ENCODE assay signal across 8 cellular contexts in the genomic region with DNA sequence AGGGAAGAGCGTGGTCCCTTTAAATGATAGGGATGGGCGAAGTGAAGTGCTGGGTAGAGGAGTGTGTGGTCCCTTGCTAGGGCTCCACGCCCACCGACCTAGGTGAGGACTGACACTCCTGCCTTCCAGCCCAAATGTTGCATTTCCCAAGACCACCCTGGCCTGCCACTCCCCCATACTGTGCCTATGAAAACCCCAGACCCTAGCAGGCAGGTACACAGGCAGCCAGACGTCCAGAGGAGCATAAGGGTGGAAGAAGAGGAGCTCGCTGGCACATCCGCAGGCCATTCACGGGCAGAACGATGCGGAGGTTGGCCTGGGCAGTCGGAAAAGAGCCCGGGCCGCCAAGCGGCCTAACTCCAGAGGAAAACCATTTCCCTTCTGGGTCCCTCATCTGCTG. TPM values are rescaled to one million over a fixed set of nuclear protein-coding genes. Genes with fewer than 3 reads are reported as not detected.
A peak's percentile ranks its signal among the peaks of the same experiment; 100 is the strongest.
DNase-seq lines count a peak whose midpoint lies in the region; ATAC-seq and TF ChIP-seq lines count a peak whose summit lies in the region.

No MANE protein-coding gene starts in this region.

- H3K36me3 Mint-ChIP-seq in T-helper 1 cell treated with Interleukin-12 subunit alpha and Interleukin-12 subunit beta and Interleukin-4 antibody, amounts not matched to agents 30 μg/mL and 1 μg/mL, for 36 hours (ENCODE audit: low read depth) = peaks cover 6% of the 10 kb centered on the region
- H3K36me3 Mint-ChIP-seq in WTC11 = no peaks in the 10 kb centered on the region
- H3K36me3 Mint-ChIP-seq in stimulated activated memory B cell treated with anti-CD40 and anti-IgM and Interleukin-4, amounts not matched to agents 10 μg/mL and 1 μg/mL and 100 μg/mL, for 72 hours = no peaks in the 10 kb centered on the region

- peak; percentile 44 for ATAC-seq in WTC11
- ATAC-seq in stimulated activated memory B cell treated with anti-CD40 and anti-IgM and Interleukin-4, amounts not matched to agents 10 μg/mL and 1 μg/mL and 100 μg/mL, for 72 hours = no peak
- no peak for ATAC-seq in HG03039 (IDR thresholded peaks at IDR 0.05; ENCODE audit: unreplicated experiment)

- H3K27me3 ChIP-seq in iPS-15b (ENCODE audit: control insufficient read depth, insufficient read depth, low read length) = no peaks in the 10 kb centered on the region

- POLR2A ChIA-PET in WTC11 (lab: Charles Lee) = interaction anchor here (1.5 kb wide), 1 partner anchor 100 kb away, joined by 6 read pairs; no protein-coding TSS in a partner anchor

- peaks cover 25% of the 10 kb centered on the region for H3K4me1 Mint-ChIP-seq in T-helper 1 cell treated with Interleukin-12 subunit alpha and Interleukin-12 subunit beta and Interleukin-4 antibody, amounts not matched to agents 30 μg/mL and 1 μg/mL, for 36 hours (ENCODE audit: low read depth)
- H3K4me1 Mint-ChIP-seq in WTC11 = peaks cover 35% of the 10 kb centered on the region
- peaks cover 37% of the 10 kb centered on the region for H3K4me1 Mint-ChIP-seq in stimulated activated memory B cell treated with anti-CD40 and anti-IgM and Interleukin-4, amounts not matched to agents 10 μg/mL and 1 μg/mL and 100 μg/mL, for 72 hours

- no peak for TF ChIP-seq CTCF in WTC11 (IDR thresholded peaks at IDR 0.05)

- H3K4me3 ChIP-seq in iPS-15b (ENCODE audit: low read depth, low read length) = peak overlapping the region; percentile 95

- no peak overlapping the region for H3K27ac Mint-ChIP-seq in T-helper 1 cell treated with Interleukin-12 subunit alpha and Interleukin-12 subunit beta and Interleukin-4 antibody, amounts not matched to agents 30 μg/mL and 1 μg/mL, for 36 hours
- H3K27ac Mint-ChIP-seq in WTC11 = no peak overlapping the region
- peak overlapping the region; percentile 96 for H3K27ac Mint-ChIP-seq in stimulated activated memory B cell treated with anti-CD40 and anti-IgM and Interleukin-4, amounts not matched to agents 10 μg/mL and 1 μg/mL and 100 μg/mL, for 72 hours

- CTCF ChIA-PET in WTC11 (lab: Charles Lee) = interaction anchor here (0.8 to 3.0 kb wide), 7 partner anchors 11 to 126 kb away, joined by 4 to 35 read pairs (median 11); partner anchors contain the start of gene CAPRIN2

- peaks cover 15% of the 10 kb centered on the region for H3K27me3 Mint-ChIP-seq in T-helper 1 cell treated with Interleukin-12 subunit alpha and Interleukin-12 subunit beta and Interleukin-4 antibody, amounts not matched to agents 30 μg/mL and 1 μg/mL, for 36 hours (ENCODE audit: low read depth)
- H3K27me3 Mint-ChIP-seq in WTC11 (ENCODE audit: low read depth) = no peaks in the 10 kb centered on the region
- H3K27me3 Mint-ChIP-seq in stimulated activated memory B cell treated with anti-CD40 and anti-IgM and Interleukin-4, amounts not matched to agents 10 μg/mL and 1 μg/mL and 100 μg/mL, for 72 hours = no peaks in the 10 kb centered on the region

- no peaks in the 10 kb centered on the region for H3K9me3 ChIP-seq in iPS-15b (ENCODE audit: control insufficient read depth, insufficient read depth, low read length)

- H3K9ac ChIP-seq in iPS-15b (ENCODE audit: low read depth, low read length) = no peak overlapping the region

- DNase-seq in T-helper 1 cell (no peak), WTC11 (ENCODE audit: low spot score) (peak; percentile 25), H4 (ENCODE audit: low spot score) (no peak), SIG-M5 treated with dmso at 0.1 percent for 504 hours (lab: John Stamatoyannopoulos, UW; ENCODE audit: unreplicated experiment) (no peak)

- H3K4me3 Mint-ChIP-seq in T-helper 1 cell treated with Interleukin-12 subunit alpha and Interleukin-12 subunit beta and Interleukin-4 antibody, amounts not matched to agents 30 μg/mL and 1 μg/mL, for 36 hours = peak overlapping the region; percentile 98
- peak overlapping the region; percentile 93 for H3K4me3 Mint-ChIP-seq in WTC11
- peak overlapping the region; percentile 95 for H3K4me3 Mint-ChIP-seq in stimulated activated memory B cell treated with anti-CD40 and anti-IgM and Interleukin-4, amounts not matched to agents 10 μg/mL and 1 μg/mL and 100 μg/mL, for 72 hours

- no peaks in the 10 kb centered on the region for H3K9me3 Mint-ChIP-seq in T-helper 1 cell treated with Interleukin-12 subunit alpha and Interleukin-12 subunit beta and Interleukin-4 antibody, amounts not matched to agents 30 μg/mL and 1 μg/mL, for 36 hours
- no peaks in the 10 kb centered on the region for H3K9me3 Mint-ChIP-seq in WTC11
- no peaks in the 10 kb centered on the region for H3K9me3 Mint-ChIP-seq in stimulated activated memory B cell treated with anti-CD40 and anti-IgM and Interleukin-4, amounts not matched to agents 10 μg/mL and 1 μg/mL and 100 μg/mL, for 72 hours

- no peaks in the 10 kb centered on the region for H3K36me3 ChIP-seq in iPS-15b (ENCODE audit: control insufficient read depth, insufficient read depth, low read length)

- H3K4me1 ChIP-seq in iPS-15b (ENCODE audit: control insufficient read depth, insufficient read depth, low read length) = peaks cover 11% of the 10 kb centered on the region

TF ChIP-seq in WTC11, 78 proteins besides CTCF, POLR2A, EP300 and RAD21:
- no peak for TF ChIP-seq GABPB1 (CRISPR knock-in tag; IDR thresholded peaks at IDR 0.05)
- TF ChIP-seq, protein P1, sequence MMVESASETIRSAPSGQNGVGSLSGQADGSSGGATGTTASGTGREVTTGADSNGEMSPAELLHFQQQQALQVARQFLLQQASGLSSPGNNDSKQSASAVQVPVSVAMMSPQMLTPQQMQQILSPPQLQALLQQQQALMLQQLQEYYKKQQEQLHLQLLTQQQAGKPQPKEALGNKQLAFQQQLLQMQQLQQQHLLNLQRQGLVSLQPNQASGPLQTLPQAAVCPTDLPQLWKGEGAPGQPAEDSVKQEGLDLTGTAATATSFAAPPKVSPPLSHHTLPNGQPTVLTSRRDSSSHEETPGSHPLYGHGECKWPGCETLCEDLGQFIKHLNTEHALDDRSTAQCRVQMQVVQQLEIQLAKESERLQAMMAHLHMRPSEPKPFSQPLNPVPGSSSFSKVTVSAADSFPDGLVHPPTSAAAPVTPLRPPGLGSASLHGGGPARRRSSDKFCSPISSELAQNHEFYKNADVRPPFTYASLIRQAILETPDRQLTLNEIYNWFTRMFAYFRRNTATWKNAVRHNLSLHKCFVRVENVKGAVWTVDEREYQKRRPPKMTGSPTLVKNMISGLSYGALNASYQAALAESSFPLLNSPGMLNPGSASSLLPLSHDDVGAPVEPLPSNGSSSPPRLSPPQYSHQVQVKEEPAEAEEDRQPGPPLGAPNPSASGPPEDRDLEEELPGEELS (CRISPR knock-in tag; IDR thresholded peaks at IDR 0.05) = no peak
- no peak for TF ChIP-seq ZNF121 (CRISPR knock-in tag; IDR thresholded peaks at IDR 0.05)
- TF ChIP-seq ATF3 (CRISPR knock-in tag; conservative IDR thresholded peaks at IDR 0.05) = no peak
- no peak for TF ChIP-seq ZNF396 (CRISPR knock-in tag; IDR thresholded peaks at IDR 0.05; ENCODE audit: borderline replicate concordance)
- TF ChIP-seq ZNF532 (CRISPR knock-in tag; IDR thresholded peaks at IDR 0.05; ENCODE audit: borderline replicate concordance) = no peak
- no peak for TF ChIP-seq TEAD1 (CRISPR knock-in tag; IDR thresholded peaks at IDR 0.05)

RNA-seq across cellular contexts. Expression of gene IPO8, which starts 0.8 kb away (rescaled TPM):
- total RNA-seq in WTC11 (2021) = 41.2 to 44.8 TPM (median 43.1 TPM) in 3 replicates
- 9.1 and 13.7 TPM in 2 replicates for total RNA-seq in H4 (2014; rRNA removed; shearing (Covaris generic))

RNA-seq across cellular contexts. Expression of gene CAPRIN2, which starts 58.3 kb away (rescaled TPM):
- total RNA-seq in WTC11 (2021) = 55.9 to 62.7 TPM (median 59.7 TPM) in 3 replicates
- 4.2 and 7.1 TPM in 2 replicates for total RNA-seq in H4 (2014; rRNA removed; shearing (Covaris generic))
